Comparison of ENCODE assay signal across 8 cellular contexts in the genomic region with DNA sequence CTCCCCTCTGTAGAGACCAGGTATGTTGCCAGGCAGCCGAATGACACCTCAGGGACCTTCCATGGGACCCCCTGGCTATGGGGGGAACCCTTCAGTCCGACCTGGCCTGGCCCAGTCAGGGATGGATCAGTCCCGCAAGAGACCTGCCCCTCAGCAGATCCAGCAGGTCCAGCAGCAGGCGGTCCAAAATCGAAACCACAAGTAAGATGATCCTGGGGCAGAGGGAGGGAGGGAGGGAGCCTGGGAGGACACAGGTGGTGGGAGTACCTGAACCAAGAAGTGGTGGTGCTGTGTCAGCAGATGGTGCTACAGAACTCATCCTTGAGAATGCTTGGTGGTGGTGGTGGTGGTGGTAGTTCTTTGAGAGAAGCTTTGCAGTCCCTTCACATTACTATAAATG. TPM values are rescaled to one million over a fixed set of nuclear protein-coding genes. Genes with fewer than 3 reads are reported as not detected.
DNase-seq lines count a peak whose midpoint lies in the region; ATAC-seq, FAIRE-seq and TF ChIP-seq lines count a peak whose summit lies in the region.

No MANE protein-coding gene starts in this region.

- in situ Hi-C loops in GM12878 (cut with MboI), result no loop called here

- no peak for TF ChIP-seq RAD21 in GM12878 (IDR thresholded peaks at IDR 0.05; ENCODE audit: insufficient read depth, low read depth, low read length)

- peaks cover 15% of the 10 kb centered on the region for H3K36me3 Mint-ChIP-seq in memory B cell

- RAD21 ChIA-PET in GM12878 (lab: Charles Lee; ENCODE audit: unreplicated experiment), result interaction anchor here (1.2 to 3.5 kb wide), 4 partner anchors 25 to 90 kb away, joined by 3 to 66 read pairs (median 8); partner anchors contain the start of genes COX14 and RACGAP1

- intact Hi-C loops in left cardiac atrium (cut with DNase I) (no loop called here), GM12878 (cut with micrococcal nuclease; ENCODE audit: unreplicated experiment) (no loop called here), uterus (cut with DNase I; ENCODE audit: low total_unique reads) (no loop called here)

- POLR2A ChIA-PET in GM12878 (lab: Charles Lee), result interaction anchor here (0.5 to 2.3 kb wide), 5 partner anchors 25 to 87 kb away, joined by 3 to 39 read pairs (median 5); partner anchors contain the start of genes CERS5 and COX14

- 85% methylated on average over 5 of the region's 5 CpGs for WGBS in GM12878 (ENCODE audit: insufficient coverage, insufficient replicate concordance, low lambda C conversion rate, missing lambda C conversion rate)

- no peak for FAIRE-seq in GM12878 (lab: Jason Lieb, UNC)

- H3K27me3 Mint-ChIP-seq in memory B cell, result no peaks in the 10 kb centered on the region

- BruUV-seq in GM12878 (replicated peaks; lab: Mats Ljungman, UMichigan), result no TSS peak

- TF ChIP-seq POLR2A in GM12878 (IDR thresholded peaks at IDR 0.05; ENCODE audit: low read depth, low read length) (no peak), uterus (IDR thresholded peaks at IDR 0.05) (no peak)

- H3K4me2 ChIP-seq in GM12878 (ENCODE audit: control insufficient read depth, insufficient read depth), result peak overlapping the region; percentile 19

- H3K27me3 ChIP-seq in cardiac muscle cell (no peaks in the 10 kb centered on the region), GM12878 (replicated peaks in 1 of 2; ENCODE audit: control insufficient read depth in 2 of 2, insufficient read depth in 2 of 2, low read length in 1 of 2) (no peaks in the 10 kb centered on the region), uterus (no peaks in the 10 kb centered on the region)

- CTCF ChIA-PET in GM12878 (lab: Yijun Ruan, JAX), result interaction anchor here (1.7 to 9.0 kb wide), 11 partner anchors 8 to 229 kb away, joined by 6 to 250 read pairs (median 13); partner anchors contain the start of genes CERS5, COX14 and RACGAP1

- no peak overlapping the region for H2AFZ ChIP-seq in GM12878 (ENCODE audit: control insufficient read depth, low read depth, low read length)

- H3K4me3 ChIP-seq in cardiac muscle cell (peak overlapping the region; percentile 93), GM12878 (peak overlapping the region; percentile 76), uterus (peak overlapping the region in 1 of 2 donors; percentile 88)

- H3K36me3 ChIP-seq in cardiac muscle cell, result peaks cover 28% of the 10 kb centered on the region
- peaks cover 0 to 20% of the 10 kb centered on the region in 2 experiments for H3K36me3 ChIP-seq in GM12878 (ENCODE audit: control insufficient read depth in 2 of 2, insufficient read depth in 2 of 2, low read length in 1 of 2)
- H3K36me3 ChIP-seq in uterus, result no peaks in the 10 kb centered on the region

- H3K4me1 ChIP-seq in cardiac muscle cell (ENCODE audit: low read depth), result no peaks in the 10 kb centered on the region
- H3K4me1 ChIP-seq in GM12878 (ENCODE audit: control insufficient read depth, insufficient read depth, low read length), result no peaks in the 10 kb centered on the region
- no peaks in the 10 kb centered on the region for H3K4me1 ChIP-seq in uterus

- peak overlapping the region; percentile 95 for H3K27ac Mint-ChIP-seq in memory B cell

- TF ChIP-seq CTCF in cardiac muscle cell (IDR thresholded peaks at IDR 0.05; ENCODE audit: low read depth, low read length) (no peak), GM12878 (IDR thresholded peaks at IDR 0.05 in 2 of 3, conservative IDR thresholded peaks at IDR 0.05 in 1 of 3; ENCODE audit: control insufficient read depth in 2 of 3, extremely low read depth in 1 of 3, insufficient read depth in 1 of 3, low read depth in 3 of 3, low read length in 3 of 3) (no peak), uterus (IDR thresholded peaks at IDR 0.05) (no peak)

- H3K4me1 Mint-ChIP-seq in memory B cell, result peaks cover 21% of the 10 kb centered on the region

- no peak overlapping the region for H3K9ac ChIP-seq in GM12878 (ENCODE audit: control insufficient read depth, insufficient read depth, low read length)

- H4K20me1 ChIP-seq in GM12878 (ENCODE audit: control insufficient read depth, insufficient read depth), result 0 out of 2 replicates have a peak, but pooled peaks cover 4% of the 10 kb centered on the region

- DNase-seq in cardiac muscle cell (ENCODE audit: low read depth in 1 of 2, low spot score in 1 of 2), result no peak
- DNase-seq in left cardiac atrium, result no peak
- DNase-seq in GM12878 (ENCODE audit: low read depth, low spot score), result no peak
- no peak for DNase-seq in memory B cell (ENCODE audit: low spot score in 2 of 2)
- no peak for DNase-seq in uterus
- no peak for DNase-seq in NCI-H146 treated with DMSO at 0.1 percent for 48 hours (lab: John Stamatoyannopoulos, UW; ENCODE audit: unreplicated experiment)
- no peak for DNase-seq in ecto neural progenitor cell (ENCODE audit: low spot score)
- DNase-seq in NCI-H82 (lab: John Stamatoyannopoulos, UW), result no peak

- SMC1A ChIA-PET in GM12878 (lab: Charles Lee; ENCODE audit: uncharacterized antibody, unreplicated experiment), result interaction anchor here (0.7 to 2.8 kb wide), 4 partner anchors 25 to 90 kb away, joined by 3 to 32 read pairs (median 4); partner anchors contain the start of gene COX14

- H3K79me2 ChIP-seq in GM12878 (ENCODE audit: control insufficient read depth, insufficient read depth, low read length), result peaks cover 9% of the 10 kb centered on the region

- no peaks in the 10 kb centered on the region for H3K9me3 ChIP-seq in cardiac muscle cell (ENCODE audit: low read depth)
- H3K9me3 ChIP-seq in GM12878 (replicated peaks; ENCODE audit: control insufficient read depth, insufficient read depth, low read length), result no peaks in the 10 kb centered on the region
- no peaks in the 10 kb centered on the region for H3K9me3 ChIP-seq in uterus

- peak overlapping the region; percentile 96 for H3K27ac ChIP-seq in cardiac muscle cell
- no peak overlapping the region for H3K27ac ChIP-seq in GM12878 (ENCODE audit: control insufficient read depth, insufficient read depth)
- peak overlapping the region; percentile 93 to 98 for H3K27ac ChIP-seq in uterus

- no peak for ATAC-seq in left cardiac atrium
- ATAC-seq in GM12878, result no peak
- ATAC-seq in memory B cell (ENCODE audit: low read depth), result no peak

- peak overlapping the region; percentile 94 for H3K4me3 Mint-ChIP-seq in memory B cell

- no peak for TF ChIP-seq EP300 in GM12878 (IDR thresholded peaks at IDR 0.05; ENCODE audit: borderline replicate concordance in 1 of 2, control insufficient read depth in 1 of 2, low read depth in 2 of 2, low read length in 2 of 2)

- H3K9me3 Mint-ChIP-seq in memory B cell, result no peaks in the 10 kb centered on the region

RNA-seq across cellular contexts. Expression of gene SMARCD1, which starts 1.0 kb away (rescaled TPM):
- total RNA-seq in cardiac muscle cell (97.8 and 108 TPM in 2 replicates), left cardiac atrium (10 to 100 TPM; 18.3 to 27.7 TPM), GM12878 (2014; rRNA removed) (83.2 and 90.4 TPM in 2 replicates), GM12878 (2014; rRNA removed; fragmentation: Illumina TruSeq; extraction: Trizol) (46.6 and 51.7 TPM in 2 replicates), GM12878 (2021) (78.7 and 90.1 TPM in 2 replicates), uterus (10 to 100 TPM in 3 of 4 donors, 1 to 10 TPM in 1; 4.1 to 54.6 (median 39.6) TPM)
- polyA plus RNA-seq in cardiac muscle cell (40.7 and 45.1 TPM in 2 replicates), GM12878 (2011; rRNA removed) (38.7 and 67.2 TPM in 2 replicates), GM12878 (2014; fragmentation: Illumina TruSeq; extraction: Trizol) (92.4 and 96.2 TPM in 2 replicates), GM12878 (2014; fragmentation: Nextera tagmentation; extraction: Ambion mirVana) (1 to 10 TPM; 1.4 to 2.9 TPM), GM12878 (2014; rRNA removed) (66.1 and 97.4 TPM in 2 replicates), GM12878 (2016; fragmentation: Nextera tagmentation; extraction: Ambion mirVana) (10 to 100 TPM; 12.6 to 13.4 TPM)
- total RNA-seq in GM12878 (2013; cell fraction: nucleolus; rRNA removed), result 61.2 and 62.7 TPM in 2 replicates
- polyA plus RNA-seq in GM12878 (2011; ENCODE audit: low read depth), result 36.1 TPM
- polyA plus RNA-seq in GM12878 (2011; cell fraction: cytosol; rRNA removed), result 62.2 and 64.3 TPM in 2 replicates
- polyA plus RNA-seq in GM12878 (2011; cell fraction: nucleus; rRNA removed), result 90.5 and 98.2 TPM in 2 replicates
- polyA plus RNA-seq in GM12878 (2012), result 38.5 and 44.3 TPM in 2 replicates
- polyA minus RNA-seq in GM12878 (2011; rRNA and poly(A)+ RNA removed), result 62.7 and 66.1 TPM in 2 replicates
- polyA minus RNA-seq in GM12878 (2011; cell fraction: cytosol; rRNA and poly(A)+ RNA removed), result 36.5 and 40.9 TPM in 2 replicates
- 26.4 and 43.6 TPM in 2 replicates for polyA minus RNA-seq in GM12878 (2011; cell fraction: nucleus; rRNA and poly(A)+ RNA removed)

RNA-seq across cellular contexts. Expression of gene GPD1, which starts 17.7 kb away (rescaled TPM):
- total RNA-seq in cardiac muscle cell (1.7 and 3.4 TPM in 2 replicates), left cardiac atrium (100 to 1,000 TPM in 1 of 2 donors, 10 to 100 TPM in 1; 88.6 to 150 TPM), GM12878 (2014; rRNA removed) (0.11 and 0.23 TPM in 2 replicates), GM12878 (2014; rRNA removed; fragmentation: Illumina TruSeq; extraction: Trizol) (0.05 and 0.22 TPM in 2 replicates), GM12878 (2021) (0.19 and 0.26 TPM in 2 replicates), uterus (not detected)
- polyA plus RNA-seq in cardiac muscle cell (2.5 and 4.3 TPM in 2 replicates), GM12878 (2011; rRNA removed) (0.23 and 0.61 TPM in 2 replicates), GM12878 (2014; fragmentation: Illumina TruSeq; extraction: Trizol) (0.13 and 0.49 TPM in 2 replicates), GM12878 (2014; fragmentation: Nextera tagmentation; extraction: Ambion mirVana) (under 1 TPM in 1 of 2 experiments, not detected in 1; 0.04 TPM), GM12878 (2014; rRNA removed) (0.27 and 0.63 TPM in 2 replicates), GM12878 (2016; fragmentation: Nextera tagmentation; extraction: Ambion mirVana) (under 1 TPM; 0.30 to 0.48 TPM)
- 0.76 and 1.9 TPM in 2 replicates for total RNA-seq in GM12878 (2013; cell fraction: nucleolus; rRNA removed)
- 0.17 TPM for polyA plus RNA-seq in GM12878 (2011; ENCODE audit: low read depth)
- 0.24 and 0.52 TPM in 2 replicates for polyA plus RNA-seq in GM12878 (2011; cell fraction: cytosol; rRNA removed)
- 1.7 and 2.5 TPM in 2 replicates for polyA plus RNA-seq in GM12878 (2011; cell fraction: nucleus; rRNA removed)
- 0.29 and 0.30 TPM in 2 replicates for polyA plus RNA-seq in GM12878 (2012)
- polyA minus RNA-seq in GM12878 (2011; rRNA and poly(A)+ RNA removed), result 0.37 and 0.62 TPM in 2 replicates
- polyA minus RNA-seq in GM12878 (2011; cell fraction: cytosol; rRNA and poly(A)+ RNA removed), result not detected in 2 replicates
- polyA minus RNA-seq in GM12878 (2011; cell fraction: nucleus; rRNA and poly(A)+ RNA removed), result 0.60 and 1.4 TPM in 2 replicates

RNA-seq across cellular contexts. Expression of gene COX14, which starts 25.9 kb away (rescaled TPM):
- total RNA-seq in cardiac muscle cell, result 43.9 and 105 TPM in 2 replicates
- polyA plus RNA-seq in cardiac muscle cell, result 234 and 265 TPM in 2 replicates
- 100 to 1,000 TPM; 122 to 148 TPM for total RNA-seq in left cardiac atrium
- 6.5 and 7.3 TPM in 2 replicates for total RNA-seq in GM12878 (2013; cell fraction: nucleolus; rRNA removed)
- total RNA-seq in GM12878 (2014; rRNA removed), result 73.1 and 82.0 TPM in 2 replicates
- total RNA-seq in GM12878 (2014; rRNA removed; fragmentation: Illumina TruSeq; extraction: Trizol), result 44.6 and 45.3 TPM in 2 replicates
- 56.1 and 58.0 TPM in 2 replicates for total RNA-seq in GM12878 (2021)
- 77.7 TPM for polyA plus RNA-seq in GM12878 (2011; ENCODE audit: low read depth)
- 97.8 and 140 TPM in 2 replicates for polyA plus RNA-seq in GM12878 (2011; rRNA removed)
- polyA plus RNA-seq in GM12878 (2011; cell fraction: cytosol; rRNA removed), result 154 and 175 TPM in 2 replicates
- polyA plus RNA-seq in GM12878 (2011; cell fraction: nucleus; rRNA removed), result 44.1 and 56.7 TPM in 2 replicates
- polyA plus RNA-seq in GM12878 (2012), result 61.5 and 76.0 TPM in 2 replicates
- 37.6 and 51.7 TPM in 2 replicates for polyA plus RNA-seq in GM12878 (2014; fragmentation: Illumina TruSeq; extraction: Trizol)
- polyA plus RNA-seq in GM12878 (2014; fragmentation: Nextera tagmentation; extraction: Ambion mirVana), result 100 to 1,000 TPM; 323 to 361 TPM
- 99.8 and 109 TPM in 2 replicates for polyA plus RNA-seq in GM12878 (2014; rRNA removed)
- polyA plus RNA-seq in GM12878 (2016; fragmentation: Nextera tagmentation; extraction: Ambion mirVana), result 100 to 1,000 TPM; 181 to 187 TPM
- 34.3 and 45.1 TPM in 2 replicates for polyA minus RNA-seq in GM12878 (2011; rRNA and poly(A)+ RNA removed)
- 9.5 and 17.9 TPM in 2 replicates for polyA minus RNA-seq in GM12878 (2011; cell fraction: cytosol; rRNA and poly(A)+ RNA removed)
- polyA minus RNA-seq in GM12878 (2011; cell fraction: nucleus; rRNA and poly(A)+ RNA removed), result 9.9 and 23.6 TPM in 2 replicates
- total RNA-seq in uterus, result 100 to 1,000 TPM in 1 of 4 donors, 10 to 100 TPM in 3; 14.3 to 121 (median 45.4) TPM

RNA-seq across cellular contexts. Expression of gene ASIC1, which starts 28.8 kb away (rescaled TPM):
- total RNA-seq in cardiac muscle cell, result 5.0 and 7.0 TPM in 2 replicates
- 4.6 and 6.9 TPM in 2 replicates for polyA plus RNA-seq in cardiac muscle cell
- 1 to 10 TPM; 1.2 to 4.1 TPM for total RNA-seq in left cardiac atrium
- total RNA-seq in GM12878 (2013; cell fraction: nucleolus; rRNA removed), result 0.27 and 2.0 TPM in 2 replicates
- total RNA-seq in GM12878 (2014; rRNA removed), result 0.05 and 0.28 TPM in 2 replicates
- total RNA-seq in GM12878 (2014; rRNA removed; fragmentation: Illumina TruSeq; extraction: Trizol), result not detected in 2 replicates
- 0.13 and 0.26 TPM in 2 replicates for total RNA-seq in GM12878 (2021)
- 0.22 TPM for polyA plus RNA-seq in GM12878 (2011; ENCODE audit: low read depth)
- polyA plus RNA-seq in GM12878 (2011; rRNA removed), result 0.14 and 0.27 TPM in 2 replicates
- 0.18 and 0.22 TPM in 2 replicates for polyA plus RNA-seq in GM12878 (2011; cell fraction: cytosol; rRNA removed)
- polyA plus RNA-seq in GM12878 (2011; cell fraction: nucleus; rRNA removed), result 0.50 and 1.1 TPM in 2 replicates
- polyA plus RNA-seq in GM12878 (2012), result 0.42 and 0.83 TPM in 2 replicates
- 0.08 and 0.09 TPM in 2 replicates for polyA plus RNA-seq in GM12878 (2014; fragmentation: Illumina TruSeq; extraction: Trizol)
- under 1 TPM in 1 of 2 experiments, not detected in 1; 0.02 TPM for polyA plus RNA-seq in GM12878 (2014; fragmentation: Nextera tagmentation; extraction: Ambion mirVana)
- polyA plus RNA-seq in GM12878 (2014; rRNA removed), result 0.01 and 0.15 TPM in 2 replicates
- polyA plus RNA-seq in GM12878 (2016; fragmentation: Nextera tagmentation; extraction: Ambion mirVana), result not detected
- 0.05 and 0.22 TPM in 2 replicates for polyA minus RNA-seq in GM12878 (2011; rRNA and poly(A)+ RNA removed)
- polyA minus RNA-seq in GM12878 (2011; cell fraction: cytosol; rRNA and poly(A)+ RNA removed), result 0.42 TPM in 1 of 2 replicates, not detected in the other
- polyA minus RNA-seq in GM12878 (2011; cell fraction: nucleus; rRNA and poly(A)+ RNA removed), result 0.36 TPM in 1 of 2 replicates, not detected in the other
- 1 to 10 TPM in 2 of 4 donors, not detected in 2; 3.5 to 5.6 TPM for total RNA-seq in uterus

Comparison
In these comparisons a context has a peak if more than half of its experiments do, and no peak if none do; other contexts are left out.
1. RNA of gene GPD1, which starts 17.7 kb away (total RNA-seq): 88.6 to 150 TPM in left cardiac atrium; 1.7 to 3.4 TPM in cardiac muscle cell, 0.05 to 1.9 TPM in GM12878 and not detected in uterus; every median in the first group is over 10 times any median in the second.